25 cellular contexts compared by ENCODE assay signal in genomic region chr11:115098037-115098436, GRCh38.
"Had no signal": no experiment of that assay in that cellular context is flagged by ENCODE, and none has a peak within 500 bp of the region (broad histone marks: within the 10 kb centered on the region; RNA-seq: fewer than 3 reads in every experiment).

No MANE protein-coding gene starts in this region.

- H3K27me3 ChIP-seq: colonic mucosa, left lung, stomach, thyroid gland had no signal

- H3K36me3 ChIP-seq: colonic mucosa, heart right ventricle, left lung, lower lobe of right lung, stomach, thyroid gland had no signal

- H3K27me3 Mint-ChIP-seq: activated CD4-positive, alpha-beta T cell treated with anti-CD3 and anti-CD28 coated beads, Interleukin-2, amount 10 ng/mL, durations not matched to agents 7 days and 5 days; activated CD8-positive, alpha-beta T cell treated with anti-CD3 and anti-CD28 coated beads for 36 hours; stimulated activated naive B cell treated with anti-CD40 and anti-IgM and Interleukin-4, amounts not matched to agents 10 μg/mL and 1 μg/mL and 100 μg/mL, for 72 hours had no signal

- H3K27ac Mint-ChIP-seq: activated CD4-positive, alpha-beta T cell treated with anti-CD3 and anti-CD28 coated beads, Interleukin-2, amount 10 ng/mL, durations not matched to agents 7 days and 5 days; activated CD8-positive, alpha-beta T cell treated with anti-CD3 and anti-CD28 coated beads for 36 hours; activated T-helper 17 cell treated with anti-CD3 and anti-CD28 coated beads, Interleukin-2, amount 50 U/mL, for 72 hours; natural killer cell treated with Interleukin-12 subunit alpha and Interleukin-12 subunit beta and Interleukin-15 and Interleukin-18, amount 100 ng/mL, for 72 hours; stimulated activated naive B cell treated with anti-CD40 and anti-IgM and Interleukin-4, amounts not matched to agents 10 μg/mL and 1 μg/mL and 100 μg/mL, for 72 hours had no signal

- ATAC-seq: activated CD8-positive, alpha-beta T cell treated with anti-CD3 and anti-CD28 coated beads for 36 hours; activated T-cell treated with anti-CD3 and anti-CD28 coated beads, Interleukin-2, amount 50 U/mL, for 4 hours; activated T-helper 17 cell treated with anti-CD3 and anti-CD28 coated beads, Interleukin-2, amount 50 U/mL, for 72 hours; heart right ventricle; left lung; lower lobe of right lung; mucosa of descending colon; natural killer cell treated with Interleukin-12 subunit alpha and Interleukin-12 subunit beta and Interleukin-15 and Interleukin-18, amount 100 ng/mL, for 72 hours; sciatic nerve; stimulated activated naive B cell treated with anti-CD40 and anti-IgM and Interleukin-4, amounts not matched to agents 10 μg/mL and 1 μg/mL and 100 μg/mL, for 72 hours had no signal

- H3K4me1 Mint-ChIP-seq: activated CD4-positive, alpha-beta T cell treated with anti-CD3 and anti-CD28 coated beads, Interleukin-2, amount 10 ng/mL, durations not matched to agents 7 days and 5 days; activated T-helper 17 cell treated with anti-CD3 and anti-CD28 coated beads, Interleukin-2, amount 50 U/mL, for 72 hours; stimulated activated naive B cell treated with anti-CD40 and anti-IgM and Interleukin-4, amounts not matched to agents 10 μg/mL and 1 μg/mL and 100 μg/mL, for 72 hours had no signal

- H3K27ac ChIP-seq: colonic mucosa, heart right ventricle, left lung, lower lobe of right lung, stomach, thyroid gland had no signal

- H3K4me1 ChIP-seq: colonic mucosa, heart right ventricle, left lung, lower lobe of right lung, stomach had no signal

- H3K4me3 ChIP-seq: colonic mucosa, heart right ventricle, left lung, lower lobe of right lung, mucosa of descending colon, stomach, thyroid gland had no signal

- H3K9me3 Mint-ChIP-seq: activated CD4-positive, alpha-beta T cell treated with anti-CD3 and anti-CD28 coated beads, Interleukin-2, amount 10 ng/mL, durations not matched to agents 7 days and 5 days; activated CD8-positive, alpha-beta T cell treated with anti-CD3 and anti-CD28 coated beads for 36 hours; activated T-cell treated with anti-CD3 and anti-CD28 coated beads, Interleukin-2, amount 50 U/mL, for 4 hours; natural killer cell treated with Interleukin-12 subunit alpha and Interleukin-12 subunit beta and Interleukin-15 and Interleukin-18, amount 100 ng/mL, for 72 hours had no signal

- H3K9me3 ChIP-seq: colonic mucosa, heart right ventricle, left lung, lower lobe of right lung, mucosa of descending colon, stomach, thyroid gland had no signal

- H3K36me3 Mint-ChIP-seq: natural killer cell treated with Interleukin-12 subunit alpha and Interleukin-12 subunit beta and Interleukin-15 and Interleukin-18, amount 100 ng/mL, for 72 hours; stimulated activated naive B cell treated with anti-CD40 and anti-IgM and Interleukin-4, amounts not matched to agents 10 μg/mL and 1 μg/mL and 100 μg/mL, for 72 hours had no signal

- DNase-seq: activated CD4-positive, alpha-beta T cell treated with anti-CD3 and anti-CD28 coated beads for 1 hour; activated CD4-positive, alpha-beta T cell treated with anti-CD3 and anti-CD28 coated beads, Interleukin-2, amount 10 ng/mL, durations not matched to agents 7 days and 5 days; activated CD8-positive, alpha-beta T cell treated with anti-CD3 and anti-CD28 coated beads for 36 hours; activated gamma-delta T cell treated with Interleukin-2 at 50 U/mL for 16 hours; activated naive CD4-positive, alpha-beta T cell treated with anti-CD3 and anti-CD28 coated beads, Interleukin-2, amount 50 U/mL, for 16 hours; activated T-cell treated with anti-CD3 and anti-CD28 coated beads, Interleukin-2, amount 50 U/mL, for 4 hours; amygdala; colonic mucosa; effector CD8-positive, alpha-beta T cell; foreskin fibroblast; heart right ventricle; left lung; lower lobe of right lung; mesendoderm; mucosa of descending colon; retina; stimulated activated CD4-positive, alpha-beta T cell treated with anti-CD3 and anti-CD28 coated beads, Interleukin-15, amount 100 ng/mL, for 24 hours; stimulated activated CD4-positive, alpha-beta T cell treated with anti-CD3 and anti-CD28 coated beads, Interleukin-2, amount 100 ng/mL, for 24 hours; stimulated activated naive B cell treated with anti-CD40 and anti-IgM and Interleukin-4, amounts not matched to agents 10 μg/mL and 1 μg/mL and 100 μg/mL, for 72 hours; stomach; T-helper 2 cell; thyroid gland had no signal

- H3K4me3 Mint-ChIP-seq: activated CD4-positive, alpha-beta T cell treated with anti-CD3 and anti-CD28 coated beads, Interleukin-2, amount 10 ng/mL, durations not matched to agents 7 days and 5 days; activated CD8-positive, alpha-beta T cell treated with anti-CD3 and anti-CD28 coated beads for 36 hours; activated T-cell treated with anti-CD3 and anti-CD28 coated beads, Interleukin-2, amount 50 U/mL, for 4 hours; activated T-helper 17 cell treated with anti-CD3 and anti-CD28 coated beads, Interleukin-2, amount 50 U/mL, for 72 hours; natural killer cell treated with Interleukin-12 subunit alpha and Interleukin-12 subunit beta and Interleukin-15 and Interleukin-18, amount 100 ng/mL, for 72 hours; stimulated activated naive B cell treated with anti-CD40 and anti-IgM and Interleukin-4, amounts not matched to agents 10 μg/mL and 1 μg/mL and 100 μg/mL, for 72 hours had no signal
